In genomic region chr18:32040936-32041335, GRCh38 we compare ENCODE assay signal across 9 cellular contexts. TPM values are rescaled to one million over a fixed set of nuclear protein-coding genes. Genes with fewer than 3 reads are reported as not detected.
DNase-seq lines count a peak whose midpoint lies in the region; ATAC-seq and TF ChIP-seq lines count a peak whose summit lies in the region.
"Had no signal": no experiment of that assay in that cellular context is flagged by ENCODE, and none has a peak within 500 bp of the region (broad histone marks: within the 10 kb centered on the region; RNA-seq: fewer than 3 reads in every experiment).

No MANE protein-coding gene starts in this region.

- H3K4me1 Mint-ChIP-seq in activated CD4-positive, alpha-beta memory T cell treated with anti-CD3 and anti-CD28 coated beads, Interleukin-2, amount 10 ng/mL, durations not matched to agents 7 days and 5 days = peaks cover 67% of the 10 kb centered on the region

- TF ChIP-seq CTCF in coronary artery (IDR thresholded peaks at IDR 0.05) = no peak

- CTCF ChIA-PET in activated CD4-positive, alpha-beta memory T cell treated with anti-CD3 and anti-CD28 coated beads, Interleukin-2, amount 10 ng/mL, durations not matched to agents 7 days and 5 days (lab: Charles Lee) = interaction anchor here (1.1 to 7.7 kb wide), 6 partner anchors 9 to 99 kb away, joined by 3 to 64 read pairs (median 7); partner anchors contain the start of genes RNF125 and TRAPPC8

- ATAC-seq in GM19372 (IDR thresholded peaks at IDR 0.05; ENCODE audit: low read depth, unreplicated experiment) (peak; percentile 90), HG03378 (IDR thresholded peaks at IDR 0.05; ENCODE audit: unreplicated experiment) (peak; percentile 78)

- H3K27ac ChIP-seq in coronary artery = no peak overlapping the region
- H3K27ac ChIP-seq: suprapubic skin had no signal

- POLR2A ChIA-PET in activated CD4-positive, alpha-beta memory T cell treated with anti-CD3 and anti-CD28 coated beads, Interleukin-2, amount 10 ng/mL, durations not matched to agents 7 days and 5 days (lab: Charles Lee) = interaction anchor here (0.6 to 12.9 kb wide), 13 partner anchors 9 to 97 kb away, joined by 3 to 182 read pairs (median 7); partner anchors contain the start of genes RNF125, RNF138 and TRAPPC8

- intact Hi-C loops in posterior cingulate gyrus (cut with DNase I) = no loop called here

- H3K4me3 Mint-ChIP-seq in activated CD4-positive, alpha-beta memory T cell treated with anti-CD3 and anti-CD28 coated beads, Interleukin-2, amount 10 ng/mL, durations not matched to agents 7 days and 5 days = peak overlapping the region; percentile 55

- peaks cover 8% of the 10 kb centered on the region for H3K9me3 Mint-ChIP-seq in activated CD4-positive, alpha-beta memory T cell treated with anti-CD3 and anti-CD28 coated beads, Interleukin-2, amount 10 ng/mL, durations not matched to agents 7 days and 5 days

- DNase-seq in activated CD4-positive, alpha-beta memory T cell treated with anti-CD3 and anti-CD28 coated beads, Interleukin-2, amount 10 ng/mL, durations not matched to agents 7 days and 5 days = peak; percentile 79
- peak; percentile 37 for DNase-seq in stimulated activated CD4-positive, alpha-beta T cell treated with anti-CD3 and anti-CD28 coated beads, Interleukin-4, amount 100 ng/mL, for 24 hours
- DNase-seq in coronary artery (ENCODE audit: low spot score) (no peak), posterior cingulate gyrus (no peak), HuH-7 (ENCODE audit: low spot score) (no peak), hypothalamus (lab: John Stamatoyannopoulos, UW) (no peak)

- peaks cover 81% of the 10 kb centered on the region for H3K36me3 Mint-ChIP-seq in activated CD4-positive, alpha-beta memory T cell treated with anti-CD3 and anti-CD28 coated beads, Interleukin-2, amount 10 ng/mL, durations not matched to agents 7 days and 5 days (ENCODE audit: low read depth)

- no peak overlapping the region for H3K4me3 ChIP-seq in coronary artery
- H3K4me3 ChIP-seq: suprapubic skin had no signal

- H3K27ac Mint-ChIP-seq in activated CD4-positive, alpha-beta memory T cell treated with anti-CD3 and anti-CD28 coated beads, Interleukin-2, amount 10 ng/mL, durations not matched to agents 7 days and 5 days = peak overlapping the region; percentile 96

- no peaks in the 10 kb centered on the region for H3K27me3 Mint-ChIP-seq in activated CD4-positive, alpha-beta memory T cell treated with anti-CD3 and anti-CD28 coated beads, Interleukin-2, amount 10 ng/mL, durations not matched to agents 7 days and 5 days

RNA-seq across cellular contexts. Expression of gene RNF125, which starts 22.3 kb away (rescaled TPM):
- total RNA-seq in activated CD4-positive, alpha-beta memory T cell treated with anti-CD3 and anti-CD28 coated beads, Interleukin-2, amount 10 ng/mL, durations not matched to agents 7 days and 5 days = 10 to 100 TPM; 43.8 to 48.4 TPM

RNA-seq across cellular contexts. Expression of gene RNF138, which starts 50.7 kb away (rescaled TPM):
- 10 to 100 TPM; 64.6 to 67.0 TPM for total RNA-seq in activated CD4-positive, alpha-beta memory T cell treated with anti-CD3 and anti-CD28 coated beads, Interleukin-2, amount 10 ng/mL, durations not matched to agents 7 days and 5 days

Comparison
In these comparisons a context has a peak if more than half of its experiments do, and no peak if none do; other contexts are left out.
1. DNase-seq: peak in activated CD4-positive, alpha-beta memory T cell treated with anti-CD3 and anti-CD28 coated beads, Interleukin-2, amount 10 ng/mL, durations not matched to agents 7 days and 5 days (single experiment) and stimulated activated CD4-positive, alpha-beta T cell treated with anti-CD3 and anti-CD28 coated beads, Interleukin-4, amount 100 ng/mL, for 24 hours (single experiment); none in coronary artery (single experiment), posterior cingulate gyrus (0 of 10), HuH-7 (single experiment) and hypothalamus (0 of 51).